ENCODE assay signal across 17 cellular contexts in genomic region chr20:56631990-56632327, GRCh38. TPM values are rescaled to one million over a fixed set of nuclear protein-coding genes. Genes with fewer than 3 reads are reported as not detected.
A peak's percentile ranks its signal among the peaks of the same experiment; 100 is the strongest.
DNase-seq lines count a peak whose midpoint lies in the region; ATAC-seq, FAIRE-seq and TF ChIP-seq lines count a peak whose summit lies in the region.
"Had no signal": no experiment of that assay in that cellular context is flagged by ENCODE, and none has a peak within 500 bp of the region (broad histone marks: within the 10 kb centered on the region; RNA-seq: fewer than 3 reads in every experiment).

No MANE protein-coding gene starts in this region.

- H3K9ac ChIP-seq in keratinocyte (ENCODE audit: control insufficient read depth, extremely low read depth, insufficient read depth, low read length) = peak overlapping the region; percentile 99
- H3K9ac ChIP-seq: BLaER1 had no signal

- FAIRE-seq in keratinocyte (lab: Jason Lieb, UNC) = no peak

- WGBS in psoas muscle, 3 donors = 48 to 61% (median 53%) methylated on average over 5 of the region's 5 CpGs

- no peaks in the 10 kb centered on the region for H3K27me3 ChIP-seq in keratinocyte (ENCODE audit: control insufficient read depth, extremely low read depth, insufficient read depth, low read length)
- H3K27me3 ChIP-seq in psoas muscle (ENCODE audit: insufficient read depth in 3 of 3, low read length in 2 of 3) = peaks cover 9 to 87% (median 40%) of the 10 kb centered on the region in 3 donors
- H3K27me3 ChIP-seq: ovary had no signal

- peak overlapping the region; percentile 84 for H3K4me3 Mint-ChIP-seq in chondrocyte (ENCODE audit: unreplicated experiment)
- H3K4me3 Mint-ChIP-seq: activated naive CD8-positive, alpha-beta T cell; memory B cell had no signal

- dilution Hi-C loops in keratinocyte (cut with MboI; ENCODE audit: extremely low pct_ligation_motif_present, low sequenced_read_pairs) = no loop called here

- H3K9me3 Mint-ChIP-seq in chondrocyte (ENCODE audit: low read depth) = no peaks in the 10 kb centered on the region
- H3K9me3 Mint-ChIP-seq: memory B cell had no signal

- no peak overlapping the region for H2AFZ ChIP-seq in keratinocyte (ENCODE audit: control insufficient read depth, low read length)

- peaks cover 65% of the 10 kb centered on the region for H3K79me2 ChIP-seq in keratinocyte (ENCODE audit: control insufficient read depth, insufficient read depth, low read length)

- H3K36me3 ChIP-seq in keratinocyte (ENCODE audit: control insufficient read depth in 2 of 2, extremely low read depth in 1 of 2, insufficient read depth in 2 of 2, low read length in 2 of 2) (peaks cover 1 to 23% of the 10 kb centered on the region in 2 experiments), psoas muscle (ENCODE audit: insufficient read depth in 1 of 2, low read depth in 1 of 2) (no peaks in the 10 kb centered on the region)
- H3K36me3 ChIP-seq: BLaER1, ovary, thyroid gland had no signal

- intact Hi-C loops in psoas muscle (cut with DNase I) = no loop called here

- H3K9me3 ChIP-seq in keratinocyte (ENCODE audit: control insufficient read depth, low read depth, low read length) (no peaks in the 10 kb centered on the region), psoas muscle (no peaks in the 10 kb centered on the region)
- H3K9me3 ChIP-seq: ovary, thyroid gland had no signal

- H3K27ac ChIP-seq in keratinocyte (ENCODE audit: control insufficient read depth, insufficient read depth, low read length) (peak overlapping the region; percentile 96), psoas muscle (no peak overlapping the region)
- H3K27ac ChIP-seq: BLaER1, ovary, SK-N-MC, thyroid gland, VCaP had no signal

- H3K4me3 ChIP-seq in AG09309 (ENCODE audit: control insufficient read depth, low read depth, low read length) (peak overlapping the region; percentile 37), HFF-Myc (replicated peaks; ENCODE audit: low read depth, low read length) (peak overlapping the region; percentile 60), keratinocyte (ENCODE audit: control insufficient read depth in 2 of 3, extremely low read depth in 1 of 3, insufficient read depth in 2 of 3, low read depth in 1 of 3, low read length in 3 of 3) (peak overlapping the region; percentile 93 to 100 (median 97)), psoas muscle (no peak overlapping the region)
- H3K4me3 ChIP-seq: BLaER1, ovary, SK-N-MC had no signal

- TF ChIP-seq CTCF in AG09309 (IDR thresholded peaks at IDR 0.05; ENCODE audit: control insufficient read depth, insufficient read depth, low read depth, low read length, missing control alignments) = no peak
- no peak for TF ChIP-seq CTCF in HFF-Myc (IDR thresholded peaks at IDR 0.05; ENCODE audit: low read depth, low read length, missing control alignments)
- TF ChIP-seq CTCF in chondrocyte (IDR thresholded peaks at IDR 0.05) = no peak
- TF ChIP-seq CTCF in keratinocyte (optimal IDR thresholded peaks at IDR 0.05 in 1 of 3, IDR thresholded peaks at IDR 0.05 in 1 of 3, conservative IDR thresholded peaks at IDR 0.05 in 1 of 3; ENCODE audit: extremely low read depth in 1 of 3, insufficient read depth in 2 of 3, low read length in 3 of 3) = no peak
- no peak for TF ChIP-seq CTCF in psoas muscle (IDR thresholded peaks at IDR 0.05)

- H3K27me3 Mint-ChIP-seq in chondrocyte (ENCODE audit: low read depth) = peaks cover 11% of the 10 kb centered on the region

- no peaks in the 10 kb centered on the region for H4K20me1 ChIP-seq in keratinocyte (ENCODE audit: control insufficient read depth, extremely low read depth, insufficient read depth, low read length)

- H3K4me1 ChIP-seq in keratinocyte (ENCODE audit: control insufficient read depth, extremely low read depth, insufficient read depth, low read length) = peaks cover 52% of the 10 kb centered on the region
- peaks cover 6% of the 10 kb centered on the region for H3K4me1 ChIP-seq in psoas muscle

- peaks cover 52% of the 10 kb centered on the region for H3K4me1 Mint-ChIP-seq in chondrocyte (ENCODE audit: low read depth)
- H3K4me1 Mint-ChIP-seq: memory B cell had no signal

- H3K27ac Mint-ChIP-seq in chondrocyte (ENCODE audit: unreplicated experiment) = peak overlapping the region; percentile 20
- H3K27ac Mint-ChIP-seq: activated naive CD8-positive, alpha-beta T cell; memory B cell had no signal

- ATAC-seq in psoas muscle = no peak

- DNase-seq in AG09309 (ENCODE audit: low read depth) = no peak
- no peak for DNase-seq in HFF-Myc (ENCODE audit: extremely low read depth, low read depth)
- no peak for DNase-seq in chondrocyte (ENCODE audit: low spot score)
- DNase-seq in keratinocyte (ENCODE audit: low read depth, low spot score) = no peak
- no peak for DNase-seq in inferior parietal cortex (ENCODE audit: extremely low spot score)
- DNase-seq in NCI-H226 = no peak
- DNase-seq in NCI-H345 treated with DMSO at 0.1 percent for 48 hours (lab: John Stamatoyannopoulos, UW; ENCODE audit: unreplicated experiment) = no peak
- DNase-seq in psoas muscle = no peak
- DNase-seq: DND-41, ovary, thyroid gland had no signal

- peaks cover 8% of the 10 kb centered on the region for H3K36me3 Mint-ChIP-seq in chondrocyte (ENCODE audit: low read depth)
- H3K36me3 Mint-ChIP-seq: activated naive CD8-positive, alpha-beta T cell; memory B cell had no signal

- H3K4me2 ChIP-seq in keratinocyte (ENCODE audit: control insufficient read depth, extremely low read depth, insufficient read depth, low read depth, low read length) = peak overlapping the region; percentile 95
- H3K4me2 ChIP-seq: BLaER1 had no signal

- H3K9me1 ChIP-seq in keratinocyte (ENCODE audit: control insufficient read depth, extremely low read depth, insufficient read depth, low read length) = no peaks in the 10 kb centered on the region

RNA-seq across cellular contexts. Expression of gene TFAP2C, which starts 2.9 kb away (rescaled TPM):
- total RNA-seq in chondrocyte = 4.8 to 36.2 TPM (median 5.2 TPM) in 3 replicates
- polyA plus RNA-seq in keratinocyte = 5.5 to 24.7 TPM (median 11.5 TPM) in 3 replicates
- 7.3 TPM for polyA plus RNA-seq in keratinocyte (2011; ENCODE audit: low read depth)
- polyA plus RNA-seq in keratinocyte (2011; cell fraction: cytosol; rRNA removed) = 7.4 and 8.5 TPM in 2 replicates
- polyA plus RNA-seq in keratinocyte (2011; cell fraction: nucleus; rRNA removed) = 16.9 and 20.0 TPM in 2 replicates
- polyA plus RNA-seq in keratinocyte (2012; ENCODE audit: low replicate concordance) = 16.6 and 23.1 TPM in 2 replicates
- 5.9 to 11.7 TPM (median 10.8 TPM) in 3 replicates for polyA minus RNA-seq in keratinocyte
- 12.1 TPM for polyA minus RNA-seq in keratinocyte (2011; cell fraction: cytosol; rRNA and poly(A)+ RNA removed)
- 13.0 and 15.7 TPM in 2 replicates for polyA minus RNA-seq in keratinocyte (2011; cell fraction: nucleus; rRNA and poly(A)+ RNA removed)
- total RNA-seq in psoas muscle = not detected
- under 1 TPM in 2 of 3 donors, not detected in 1; 0.03 to 0.04 TPM for polyA plus RNA-seq in psoas muscle
- total RNA-seq: cerebellum had no signal
